18 cellular contexts compared by ENCODE assay signal in genomic region chr4:110152386-110152785, GRCh38. TPM values are rescaled to one million over a fixed set of nuclear protein-coding genes. Genes with fewer than 3 reads are reported as not detected.
DNase-seq lines count a peak whose midpoint lies in the region; ATAC-seq and TF ChIP-seq lines count a peak whose summit lies in the region.
"Had no signal": no experiment of that assay in that cellular context is flagged by ENCODE, and none has a peak within 500 bp of the region (broad histone marks: within the 10 kb centered on the region; RNA-seq: fewer than 3 reads in every experiment).

No MANE protein-coding gene starts in this region.

- no peaks in the 10 kb centered on the region for H3F3A ChIP-seq in neural cell (ENCODE audit: insufficient read depth, low read length, poor library complexity, severe bottlenecking)
- no peaks in the 10 kb centered on the region for H3F3A ChIP-seq in neural progenitor cell (ENCODE audit: low read depth)

- no peaks in the 10 kb centered on the region for H3K27me3 ChIP-seq in neural cell (ENCODE audit: insufficient read depth, low read depth, low read length)
- no peaks in the 10 kb centered on the region for H3K27me3 ChIP-seq in neural progenitor cell
- H3K27me3 ChIP-seq: BLaER1 had no signal

- H3K27me3 Mint-ChIP-seq in natural killer cell (ENCODE audit: low read depth in 2 of 2) (no peaks in the 10 kb centered on the region), neural progenitor cell (ENCODE audit: insufficient read depth, low read depth) (no peaks in the 10 kb centered on the region)
- no peaks in the 10 kb centered on the region for H3K27me3 Mint-ChIP-seq in natural killer cell treated with Interleukin-12 subunit alpha and Interleukin-12 subunit beta and Interleukin-15 and Interleukin-18, amount 100 ng/mL, for 72 hours
- H3K27me3 Mint-ChIP-seq: CD4-positive, alpha-beta memory T cell had no signal

- peak overlapping the region; percentile 16 for H3K4me2 ChIP-seq in neural cell (ENCODE audit: low read length)
- no peak overlapping the region for H3K4me2 ChIP-seq in neural progenitor cell
- H3K4me2 ChIP-seq: A549, BLaER1, GM23338 had no signal

- H4K20me1 ChIP-seq in neural cell (ENCODE audit: insufficient read depth), result no peaks in the 10 kb centered on the region
- peaks cover 33% of the 10 kb centered on the region for H4K20me1 ChIP-seq in neural progenitor cell (ENCODE audit: low read depth)
- H4K20me1 ChIP-seq: BLaER1 had no signal

- H3K9me3 ChIP-seq in neural cell (ENCODE audit: low read length) (no peaks in the 10 kb centered on the region), neural progenitor cell (ENCODE audit: low read depth) (no peaks in the 10 kb centered on the region)
- H3K9me3 ChIP-seq: A549, BLaER1 had no signal

- H3K4me1 ChIP-seq in neural progenitor cell, result peaks cover 5% of the 10 kb centered on the region

- no peaks in the 10 kb centered on the region for H3K36me3 ChIP-seq in neural cell (ENCODE audit: insufficient read depth, low read length)
- no peaks in the 10 kb centered on the region for H3K36me3 ChIP-seq in neural progenitor cell

- ATAC-seq in natural killer cell, result no peak
- ATAC-seq in natural killer cell treated with Interleukin-12 subunit alpha and Interleukin-12 subunit beta and Interleukin-15 and Interleukin-18, amount 100 ng/mL, for 72 hours, result no peak
- ATAC-seq in HG02623 (IDR thresholded peaks at IDR 0.05; ENCODE audit: unreplicated experiment), result no peak
- ATAC-seq: A549, GM23338, HCT116 had no signal

- no peak overlapping the region for H3K4me3 ChIP-seq in neural cell (ENCODE audit: low read length)
- no peak overlapping the region for H3K4me3 ChIP-seq in neural progenitor cell
- H3K4me3 ChIP-seq: A549, BLaER1, GM23338 had no signal

- H3K36me3 Mint-ChIP-seq in natural killer cell (no peaks in the 10 kb centered on the region), neural progenitor cell (peaks cover 20% of the 10 kb centered on the region)
- H3K36me3 Mint-ChIP-seq in natural killer cell treated with Interleukin-12 subunit alpha and Interleukin-12 subunit beta and Interleukin-15 and Interleukin-18, amount 100 ng/mL, for 72 hours, result no peaks in the 10 kb centered on the region
- H3K36me3 Mint-ChIP-seq: CD14-positive monocyte; CD4-positive, alpha-beta memory T cell had no signal

- H2AFZ ChIP-seq in neural cell (ENCODE audit: low read depth, low read length), result no peak overlapping the region
- no peak overlapping the region for H2AFZ ChIP-seq in neural progenitor cell (replicated peaks)
- H2AFZ ChIP-seq: GM23338 had no signal

- peak overlapping the region; percentile 21 for H3K9ac ChIP-seq in neural cell (ENCODE audit: low read length)
- H3K9ac ChIP-seq in neural progenitor cell, result no peak overlapping the region
- H3K9ac ChIP-seq: BLaER1 had no signal

- H3K4me3 Mint-ChIP-seq in natural killer cell (no peak overlapping the region), neural progenitor cell (no peak overlapping the region)
- no peak overlapping the region for H3K4me3 Mint-ChIP-seq in natural killer cell treated with Interleukin-12 subunit alpha and Interleukin-12 subunit beta and Interleukin-15 and Interleukin-18, amount 100 ng/mL, for 72 hours
- H3K4me3 Mint-ChIP-seq: CD14-positive monocyte; CD4-positive, alpha-beta memory T cell; GM23338; HFFc6 had no signal

- intact Hi-C loops in natural killer cell (cut with micrococcal nuclease), result loop anchor here (5.0 kb wide), 1 partner anchor 95 kb away; no protein-coding TSS in a partner anchor

- peak overlapping the region; percentile 23 for H3K27ac ChIP-seq in neural cell (ENCODE audit: low read length)
- no peak overlapping the region for H3K27ac ChIP-seq in neural progenitor cell
- H3K27ac ChIP-seq: 22Rv1, A549, BLaER1 had no signal

- TF ChIP-seq EP300 in neural cell (conservative IDR thresholded peaks at IDR 0.05; ENCODE audit: poor library complexity, severe bottlenecking), result no peak

- H3K79me2 ChIP-seq in neural cell (replicated peaks; ENCODE audit: insufficient read depth, low read length), result peaks cover 50% of the 10 kb centered on the region
- H3K79me2 ChIP-seq in neural progenitor cell (ENCODE audit: low read depth), result peaks cover 84% of the 10 kb centered on the region

- H3K4me1 Mint-ChIP-seq in natural killer cell (peaks cover 16% of the 10 kb centered on the region in 2 donors), neural progenitor cell (peaks cover 23% of the 10 kb centered on the region)
- peaks cover 11 to 19% of the 10 kb centered on the region in 2 donors for H3K4me1 Mint-ChIP-seq in natural killer cell treated with Interleukin-12 subunit alpha and Interleukin-12 subunit beta and Interleukin-15 and Interleukin-18, amount 100 ng/mL, for 72 hours (ENCODE audit: low read depth in 2 of 2)
- H3K4me1 Mint-ChIP-seq: CD14-positive monocyte; CD4-positive, alpha-beta memory T cell; GM23338 had no signal

- DNase-seq in natural killer cell (no peak), putamen (ENCODE audit: low spot score) (peak; percentile 13), NCI-H774 (lab: John Stamatoyannopoulos, UW) (no peak), neural progenitor cell (ENCODE audit: low spot score) (no peak)
- no peak for DNase-seq in natural killer cell treated with Interleukin-12 subunit alpha and Interleukin-12 subunit beta and Interleukin-15 and Interleukin-18, amount 100 ng/mL, for 72 hours (ENCODE audit: low spot score)
- DNase-seq: CD4-positive, alpha-beta memory T cell; DMS153; DMS79; GDM1; HFFc6 had no signal

- TF ChIP-seq CTCF in natural killer cell (IDR thresholded peaks at IDR 0.05), result no peak
- no peak for TF ChIP-seq CTCF in neural cell (IDR thresholded peaks at IDR 0.05; ENCODE audit: poor library complexity, severe bottlenecking)
- TF ChIP-seq CTCF in neural progenitor cell (IDR thresholded peaks at IDR 0.05), result no peak

- H3K27ac Mint-ChIP-seq in natural killer cell (peak overlapping the region; percentile 20 to 72), neural progenitor cell (no peak overlapping the region)
- peak overlapping the region in 1 of 2 donors; percentile 61 for H3K27ac Mint-ChIP-seq in natural killer cell treated with Interleukin-12 subunit alpha and Interleukin-12 subunit beta and Interleukin-15 and Interleukin-18, amount 100 ng/mL, for 72 hours
- H3K27ac Mint-ChIP-seq: CD14-positive monocyte; CD4-positive, alpha-beta memory T cell; GM23338; HFFc6 had no signal

- H3K9me2 ChIP-seq in neural cell (ENCODE audit: insufficient read depth, low read length), result no peaks in the 10 kb centered on the region

- no peaks in the 10 kb centered on the region for H3K9me3 Mint-ChIP-seq in natural killer cell
- no peaks in the 10 kb centered on the region for H3K9me3 Mint-ChIP-seq in natural killer cell treated with Interleukin-12 subunit alpha and Interleukin-12 subunit beta and Interleukin-15 and Interleukin-18, amount 100 ng/mL, for 72 hours
- peaks cover 4% of the 10 kb centered on the region for H3K9me3 Mint-ChIP-seq in neural progenitor cell
- H3K9me3 Mint-ChIP-seq: CD14-positive monocyte; CD4-positive, alpha-beta memory T cell; GM23338; HFFc6 had no signal

- no peak for TF ChIP-seq RAD21 in neural cell (conservative IDR thresholded peaks at IDR 0.05)

TF ChIP-seq in neural cell, 6 proteins besides CTCF, POLR2A, EP300 and RAD21:
- TF ChIP-seq MXI1 (conservative IDR thresholded peaks at IDR 0.05; ENCODE audit: poor library complexity, severe bottlenecking), result no peak
- TF ChIP-seq REST (IDR thresholded peaks at IDR 0.05; ENCODE audit: borderline replicate concordance), result no peak
- TF ChIP-seq TAF1 (IDR thresholded peaks at IDR 0.05; ENCODE audit: low read depth), result no peak
- TF ChIP-seq SMC3 (conservative IDR thresholded peaks at IDR 0.05; ENCODE audit: poor library complexity), result no peak
- TF ChIP-seq POLR2AphosphoS5 (IDR thresholded peaks at IDR 0.05), result no peak
- no peak for TF ChIP-seq EZH2 (IDR thresholded peaks at IDR 0.05; ENCODE audit: borderline replicate concordance, insufficient read depth, low read length, poor library complexity, severe bottlenecking)

RNA-seq across cellular contexts. Expression of gene ELOVL6, which starts 46.0 kb away (rescaled TPM):
- 10 to 100 TPM; 25.0 to 35.2 (median 30.9) TPM for total RNA-seq in natural killer cell
- total RNA-seq in natural killer cell treated with Interleukin-12 subunit alpha and Interleukin-12 subunit beta and Interleukin-15 and Interleukin-18, amount 100 ng/mL, for 72 hours, result 10 to 100 TPM; 20.2 to 26.5 TPM
- polyA plus RNA-seq in neural cell, result 17.5 and 21.3 TPM in 2 replicates
- polyA minus RNA-seq in neural cell, result 48.5 and 70.5 TPM in 2 replicates
- 45.9 and 54.4 TPM in 2 replicates for total RNA-seq in neural progenitor cell (ENCODE audit: low replicate concordance)
